In genomic region chr7:6533893-6534804, GRCh38 we compare ENCODE assay signal across 14 cellular contexts. TPM values are rescaled to one million over a fixed set of nuclear protein-coding genes. Genes with fewer than 3 reads are reported as not detected.
DNase-seq lines count a peak whose midpoint lies in the region; ATAC-seq, FAIRE-seq and TF ChIP-seq lines count a peak whose summit lies in the region.
"Had no signal": no experiment of that assay in that cellular context is flagged by ENCODE, and none has a peak within 500 bp of the region (broad histone marks: within the 10 kb centered on the region; RNA-seq: fewer than 3 reads in every experiment).

No MANE protein-coding gene starts in this region.

- peak overlapping the region; percentile 60 for H3K4me3 Mint-ChIP-seq in stimulated activated effector memory CD8-positive, alpha-beta T cell treated with anti-CD3 and anti-CD28 coated beads, Interleukin-12 subunit alpha, Interleukin-12 subunit beta, amount 100 ng/mL, for 72 hours
- H3K4me3 Mint-ChIP-seq: T-cell had no signal

- H3K9me3 ChIP-seq in GM12878 (replicated peaks; ENCODE audit: control insufficient read depth, insufficient read depth, low read length): no peaks in the 10 kb centered on the region
- H3K9me3 ChIP-seq in GM23248 (ENCODE audit: low read depth): no peaks in the 10 kb centered on the region
- H3K9me3 ChIP-seq: colonic mucosa, gastrocnemius medialis, pancreas had no signal

- SMC1A ChIA-PET in GM12878 (lab: Charles Lee; ENCODE audit: uncharacterized antibody, unreplicated experiment): no interaction called here

- H3K9me2 ChIP-seq in GM23248 (ENCODE audit: insufficient read depth): no peaks in the 10 kb centered on the region

- H3K36me3 ChIP-seq in GM12878 (ENCODE audit: control insufficient read depth in 2 of 2, insufficient read depth in 2 of 2, low read length in 1 of 2) (no peaks in the 10 kb centered on the region), GM23248 (ENCODE audit: low read depth) (no peaks in the 10 kb centered on the region)
- H3K36me3 ChIP-seq: colonic mucosa, gastrocnemius medialis, pancreas had no signal

- peak overlapping the region; percentile 46 for H3K4me2 ChIP-seq in GM12878 (ENCODE audit: control insufficient read depth, insufficient read depth)
- no peak overlapping the region for H3K4me2 ChIP-seq in GM23248 (ENCODE audit: unreplicated experiment)

- RAD21 ChIA-PET in GM12878 (lab: Charles Lee; ENCODE audit: unreplicated experiment): no interaction called here

- intact Hi-C loops in GM12878 (cut with micrococcal nuclease; ENCODE audit: unreplicated experiment): no loop called here

- H3K27me3 ChIP-seq in GM12878 (replicated peaks in 1 of 2; ENCODE audit: control insufficient read depth in 2 of 2, insufficient read depth in 2 of 2, low read length in 1 of 2) (peaks cover 2 to 3% of the 10 kb centered on the region in 2 experiments), GM23248 (replicated peaks; ENCODE audit: insufficient read depth) (peaks cover 48% of the 10 kb centered on the region)

- no peak for TF ChIP-seq EP300 in GM12878 (IDR thresholded peaks at IDR 0.05; ENCODE audit: borderline replicate concordance in 1 of 2, control insufficient read depth in 1 of 2, low read depth in 2 of 2, low read length in 2 of 2)

- 43% methylated on average over 19 of the region's 19 CpGs for WGBS in GM12878 (ENCODE audit: insufficient coverage, insufficient replicate concordance, low lambda C conversion rate, missing lambda C conversion rate)
- 54 to 55% methylated on average over 19 of the region's 19 CpGs for WGBS in GM23248 (ENCODE audit: low coverage in 1 of 2, low lambda C conversion rate in 2 of 2, missing lambda C conversion rate in 2 of 2), 2 experiments

- H3K79me2 ChIP-seq in GM12878 (ENCODE audit: control insufficient read depth, insufficient read depth, low read length) (no peaks in the 10 kb centered on the region), GM23248 (ENCODE audit: insufficient read depth) (no peaks in the 10 kb centered on the region)

- no peaks in the 10 kb centered on the region for H3K9me3 Mint-ChIP-seq in stimulated activated effector memory CD8-positive, alpha-beta T cell treated with anti-CD3 and anti-CD28 coated beads, Interleukin-12 subunit alpha, Interleukin-12 subunit beta, amount 100 ng/mL, for 72 hours
- H3K9me3 Mint-ChIP-seq: T-cell had no signal

- no peak for TF ChIP-seq POLR2A in GM12878 (IDR thresholded peaks at IDR 0.05; ENCODE audit: low read depth, low read length)

- H3K4me3 ChIP-seq in GM12878: no peak overlapping the region
- no peak overlapping the region for H3K4me3 ChIP-seq in GM23248
- H3K4me3 ChIP-seq: colonic mucosa, gastrocnemius medialis, lung, pancreas had no signal

- no peaks in the 10 kb centered on the region for H3F3A ChIP-seq in GM23248 (ENCODE audit: insufficient read depth)

- H3K27ac Mint-ChIP-seq in stimulated activated effector memory CD8-positive, alpha-beta T cell treated with anti-CD3 and anti-CD28 coated beads, Interleukin-12 subunit alpha, Interleukin-12 subunit beta, amount 100 ng/mL, for 72 hours: peak overlapping the region; percentile 72
- H3K27ac Mint-ChIP-seq: T-cell had no signal

- FAIRE-seq in GM12878 (lab: Jason Lieb, UNC): peak; percentile 59
- FAIRE-seq: pancreas had no signal

- ATAC-seq in GM12878 (peak; percentile 8; the same call in 2 of the 3 replicates), HG03469 (IDR thresholded peaks at IDR 0.05; ENCODE audit: unreplicated experiment) (no peak)
- peak; percentile 78 for ATAC-seq in stimulated activated effector memory CD8-positive, alpha-beta T cell treated with anti-CD3 and anti-CD28 coated beads, Interleukin-12 subunit alpha, Interleukin-12 subunit beta, amount 100 ng/mL, for 72 hours
- ATAC-seq: gastrocnemius medialis, pancreas, T-cell had no signal

- H2AFZ ChIP-seq in GM12878 (ENCODE audit: control insufficient read depth, low read depth, low read length): no peak overlapping the region; the same call in 1 of the 2 replicates
- no peak overlapping the region for H2AFZ ChIP-seq in GM23248

- H3K9ac ChIP-seq in GM12878 (ENCODE audit: control insufficient read depth, insufficient read depth, low read length) (no peak overlapping the region), GM23248 (no peak overlapping the region)

- POLR2A ChIA-PET in GM12878 (lab: Charles Lee): no interaction called here

- no TSS peak for BruUV-seq in GM12878 (replicated peaks; lab: Mats Ljungman, UMichigan)

- CTCF ChIA-PET in GM12878 (lab: Yijun Ruan, JAX): interaction anchor here (1.1 kb wide), 1 partner anchor 678 kb away, joined by 3 read pairs; no protein-coding TSS in a partner anchor

- H3K27ac ChIP-seq in GM12878 (ENCODE audit: control insufficient read depth, insufficient read depth) (no peak overlapping the region), GM23248 (no peak overlapping the region)
- H3K27ac ChIP-seq: colonic mucosa, gastrocnemius medialis, pancreas had no signal

- H3K36me3 Mint-ChIP-seq in stimulated activated effector memory CD8-positive, alpha-beta T cell treated with anti-CD3 and anti-CD28 coated beads, Interleukin-12 subunit alpha, Interleukin-12 subunit beta, amount 100 ng/mL, for 72 hours: no peaks in the 10 kb centered on the region
- H3K36me3 Mint-ChIP-seq: T-cell had no signal

- peaks cover 33% of the 10 kb centered on the region for H3K4me1 Mint-ChIP-seq in stimulated activated effector memory CD8-positive, alpha-beta T cell treated with anti-CD3 and anti-CD28 coated beads, Interleukin-12 subunit alpha, Interleukin-12 subunit beta, amount 100 ng/mL, for 72 hours

- H3K4me1 ChIP-seq in GM12878 (ENCODE audit: control insufficient read depth, insufficient read depth, low read length) (peaks cover 4% of the 10 kb centered on the region), GM23248 (ENCODE audit: insufficient read depth) (no peaks in the 10 kb centered on the region)
- H3K4me1 ChIP-seq: colonic mucosa had no signal

- in situ Hi-C loops in GM12878 (cut with MboI): no loop called here
- in situ Hi-C loops in GM23248 (cut with MboI): no loop called here

- H4K20me1 ChIP-seq in GM12878 (ENCODE audit: control insufficient read depth, insufficient read depth) (no peaks in the 10 kb centered on the region), GM23248 (ENCODE audit: insufficient read depth) (no peaks in the 10 kb centered on the region)

- TF ChIP-seq CTCF in GM12878 (IDR thresholded peaks at IDR 0.05 in 2 of 3, conservative IDR thresholded peaks at IDR 0.05 in 1 of 3; ENCODE audit: control insufficient read depth in 2 of 3, extremely low read depth in 1 of 3, insufficient read depth in 1 of 3, low read depth in 3 of 3, low read length in 3 of 3) (no peak), GM20000 (IDR thresholded peaks at IDR 0.05; ENCODE audit: extremely low read depth, missing control alignments) (no peak)

- DNase-seq in activated CD4-positive, alpha-beta T cell treated with anti-CD3 and anti-CD28 coated beads, Interleukin-2, amount 50 U/mL, for 48 hours: peak; percentile 58 to 68
- no peak for DNase-seq in activated CD4-positive, alpha-beta T cell treated with anti-CD3 and anti-CD28 coated beads, Interleukin-2, amount 50 U/mL, for 1 hour
- DNase-seq in KG1 (lab: John Stamatoyannopoulos, UW) (peak; percentile 53), GM12878 (ENCODE audit: low read depth, low spot score) (peak; percentile 7), GM20000 (ENCODE audit: low spot score) (no peak), GM23248 (no peak)
- peak; percentile 35 to 61 for DNase-seq in stimulated activated effector memory CD8-positive, alpha-beta T cell treated with anti-CD3 and anti-CD28 coated beads, Interleukin-12 subunit alpha, Interleukin-12 subunit beta, amount 100 ng/mL, for 72 hours (ENCODE audit: low spot score in 2 of 2)
- DNase-seq: colonic mucosa, gastrocnemius medialis, NCI-H2029, pancreas, T-cell had no signal

- no peak for TF ChIP-seq RAD21 in GM12878 (IDR thresholded peaks at IDR 0.05; ENCODE audit: insufficient read depth, low read depth, low read length)

RNA-seq across cellular contexts. Expression of gene GRID2IP, which starts 17.1 kb away (rescaled TPM):
- total RNA-seq in GM12878 (2013; cell fraction: nucleolus; rRNA removed): 0.10 TPM in 1 of 2 replicates, not detected in the other
- total RNA-seq in GM12878 (2014; rRNA removed) (0.05 TPM in 1 of 2 replicates, not detected in the other), GM12878 (2014; rRNA removed; fragmentation: Illumina TruSeq; extraction: Trizol) (not detected in 2 replicates), GM12878 (2021) (not detected in 2 replicates)
- polyA plus RNA-seq in GM12878 (2011; ENCODE audit: low read depth): not detected
- polyA plus RNA-seq in GM12878 (2011; rRNA removed) (not detected in 2 replicates), GM12878 (2014; fragmentation: Illumina TruSeq; extraction: Trizol) (not detected in 2 replicates), GM12878 (2014; fragmentation: Nextera tagmentation; extraction: Ambion mirVana) (not detected), GM12878 (2014; rRNA removed) (not detected in 2 replicates), GM12878 (2016; fragmentation: Nextera tagmentation; extraction: Ambion mirVana) (not detected), GM23248 (2016; fragmentation: Nextera tagmentation; extraction: Ambion mirVana) (not detected in 2 replicates)
- polyA plus RNA-seq in GM12878 (2011; cell fraction: cytosol; rRNA removed): not detected in 2 replicates
- polyA plus RNA-seq in GM12878 (2011; cell fraction: nucleus; rRNA removed): 0.06 and 0.10 TPM in 2 replicates
- 0.06 TPM in 1 of 2 replicates, not detected in the other for polyA plus RNA-seq in GM12878 (2012)
- not detected in 2 replicates for polyA minus RNA-seq in GM12878 (2011; rRNA and poly(A)+ RNA removed)
- not detected in 2 replicates for polyA minus RNA-seq in GM12878 (2011; cell fraction: cytosol; rRNA and poly(A)+ RNA removed)
- polyA minus RNA-seq in GM12878 (2011; cell fraction: nucleus; rRNA and poly(A)+ RNA removed): 0.12 TPM in 1 of 2 replicates, not detected in the other
- not detected in 2 replicates for total RNA-seq in GM23248 (2014; rRNA removed; shearing (Covaris generic))

RNA-seq across cellular contexts. Expression of gene ZDHHC4, which starts 43.1 kb away (rescaled TPM):
- total RNA-seq in GM12878 (2013; cell fraction: nucleolus; rRNA removed): 61.3 and 61.7 TPM in 2 replicates
- 31.1 and 36.0 TPM in 2 replicates for total RNA-seq in GM12878 (2014; rRNA removed)
- total RNA-seq in GM12878 (2014; rRNA removed; fragmentation: Illumina TruSeq; extraction: Trizol): 30.6 and 31.2 TPM in 2 replicates
- 31.8 and 34.0 TPM in 2 replicates for total RNA-seq in GM12878 (2021)
- polyA plus RNA-seq in GM12878 (2011; ENCODE audit: low read depth): 40.0 TPM
- 63.2 and 74.3 TPM in 2 replicates for polyA plus RNA-seq in GM12878 (2011; rRNA removed)
- polyA plus RNA-seq in GM12878 (2011; cell fraction: cytosol; rRNA removed): 82.6 and 102 TPM in 2 replicates
- polyA plus RNA-seq in GM12878 (2011; cell fraction: nucleus; rRNA removed): 80.2 and 96.9 TPM in 2 replicates
- polyA plus RNA-seq in GM12878 (2012): 41.3 and 42.0 TPM in 2 replicates
- 25.5 and 35.6 TPM in 2 replicates for polyA plus RNA-seq in GM12878 (2014; fragmentation: Illumina TruSeq; extraction: Trizol)
- polyA plus RNA-seq in GM12878 (2014; fragmentation: Nextera tagmentation; extraction: Ambion mirVana): 10 to 100 TPM; 34.5 to 37.9 TPM
- 31.1 and 35.6 TPM in 2 replicates for polyA plus RNA-seq in GM12878 (2014; rRNA removed)
- polyA plus RNA-seq in GM12878 (2016; fragmentation: Nextera tagmentation; extraction: Ambion mirVana): 10 to 100 TPM; 38.4 to 43.1 TPM
- polyA minus RNA-seq in GM12878 (2011; rRNA and poly(A)+ RNA removed): 122 and 141 TPM in 2 replicates
- polyA minus RNA-seq in GM12878 (2011; cell fraction: cytosol; rRNA and poly(A)+ RNA removed): 17.1 and 17.8 TPM in 2 replicates
- polyA minus RNA-seq in GM12878 (2011; cell fraction: nucleus; rRNA and poly(A)+ RNA removed): 35.7 and 46.0 TPM in 2 replicates
- 52.5 and 55.4 TPM in 2 replicates for total RNA-seq in GM23248 (2014; rRNA removed; shearing (Covaris generic))
- polyA plus RNA-seq in GM23248 (2016; fragmentation: Nextera tagmentation; extraction: Ambion mirVana): 68.8 and 72.6 TPM in 2 replicates

RNA-seq across cellular contexts. Expression of gene KDELR2, which starts 50.2 kb away (rescaled TPM):
- 31.9 and 40.4 TPM in 2 replicates for total RNA-seq in GM12878 (2013; cell fraction: nucleolus; rRNA removed)
- 67.1 and 81.3 TPM in 2 replicates for total RNA-seq in GM12878 (2014; rRNA removed)
- 37.4 and 41.7 TPM in 2 replicates for total RNA-seq in GM12878 (2014; rRNA removed; fragmentation: Illumina TruSeq; extraction: Trizol)
- 64.7 and 70.9 TPM in 2 replicates for total RNA-seq in GM12878 (2021)
- polyA plus RNA-seq in GM12878 (2011; ENCODE audit: low read depth): 52.4 TPM
- polyA plus RNA-seq in GM12878 (2011; rRNA removed): 58.8 and 67.5 TPM in 2 replicates
- 33.7 and 39.2 TPM in 2 replicates for polyA plus RNA-seq in GM12878 (2011; cell fraction: cytosol; rRNA removed)
- 22.9 and 24.4 TPM in 2 replicates for polyA plus RNA-seq in GM12878 (2011; cell fraction: nucleus; rRNA removed)
- polyA plus RNA-seq in GM12878 (2012): 56.2 and 70.0 TPM in 2 replicates
- polyA plus RNA-seq in GM12878 (2014; fragmentation: Illumina TruSeq; extraction: Trizol): 40.4 and 54.3 TPM in 2 replicates
- 10 to 100 TPM; 16.0 to 29.2 TPM for polyA plus RNA-seq in GM12878 (2014; fragmentation: Nextera tagmentation; extraction: Ambion mirVana)
- polyA plus RNA-seq in GM12878 (2014; rRNA removed): 43.2 and 45.0 TPM in 2 replicates
- 100 to 1,000 TPM; 155 to 187 TPM for polyA plus RNA-seq in GM12878 (2016; fragmentation: Nextera tagmentation; extraction: Ambion mirVana)
- polyA minus RNA-seq in GM12878 (2011; rRNA and poly(A)+ RNA removed): 32.8 and 33.5 TPM in 2 replicates
- 10.4 and 16.2 TPM in 2 replicates for polyA minus RNA-seq in GM12878 (2011; cell fraction: cytosol; rRNA and poly(A)+ RNA removed)
- 7.0 and 10.2 TPM in 2 replicates for polyA minus RNA-seq in GM12878 (2011; cell fraction: nucleus; rRNA and poly(A)+ RNA removed)
- 275 and 319 TPM in 2 replicates for total RNA-seq in GM23248 (2014; rRNA removed; shearing (Covaris generic))
- polyA plus RNA-seq in GM23248 (2016; fragmentation: Nextera tagmentation; extraction: Ambion mirVana): 686 and 702 TPM in 2 replicates

RNA-seq across cellular contexts. Expression of gene INTS15, which starts 55.7 kb away (rescaled TPM):
- total RNA-seq in GM12878 (2013; cell fraction: nucleolus; rRNA removed): 29.3 and 43.0 TPM in 2 replicates
- 25.4 and 28.9 TPM in 2 replicates for total RNA-seq in GM12878 (2014; rRNA removed)
- 11.2 and 11.4 TPM in 2 replicates for total RNA-seq in GM12878 (2014; rRNA removed; fragmentation: Illumina TruSeq; extraction: Trizol)
- total RNA-seq in GM12878 (2021): 25.4 and 28.2 TPM in 2 replicates
- polyA plus RNA-seq in GM12878 (2011; ENCODE audit: low read depth): 5.8 TPM
- polyA plus RNA-seq in GM12878 (2011; rRNA removed): 13.2 and 18.5 TPM in 2 replicates
- 28.0 and 32.3 TPM in 2 replicates for polyA plus RNA-seq in GM12878 (2011; cell fraction: cytosol; rRNA removed)
- polyA plus RNA-seq in GM12878 (2011; cell fraction: nucleus; rRNA removed): 34.2 and 49.2 TPM in 2 replicates
- 13.2 and 20.1 TPM in 2 replicates for polyA plus RNA-seq in GM12878 (2012)
- 25.3 and 27.2 TPM in 2 replicates for polyA plus RNA-seq in GM12878 (2014; fragmentation: Illumina TruSeq; extraction: Trizol)
- 1 to 10 TPM in 1 of 2 experiments, under 1 TPM in 1; 0.89 to 2.4 TPM for polyA plus RNA-seq in GM12878 (2014; fragmentation: Nextera tagmentation; extraction: Ambion mirVana)
- polyA plus RNA-seq in GM12878 (2014; rRNA removed): 26.9 and 28.1 TPM in 2 replicates
- polyA plus RNA-seq in GM12878 (2016; fragmentation: Nextera tagmentation; extraction: Ambion mirVana): 10 to 100 TPM; 14.9 to 15.1 TPM
- polyA minus RNA-seq in GM12878 (2011; rRNA and poly(A)+ RNA removed): 8.1 and 22.3 TPM in 2 replicates
- 8.2 and 10.6 TPM in 2 replicates for polyA minus RNA-seq in GM12878 (2011; cell fraction: cytosol; rRNA and poly(A)+ RNA removed)
- polyA minus RNA-seq in GM12878 (2011; cell fraction: nucleus; rRNA and poly(A)+ RNA removed): 10.9 and 11.7 TPM in 2 replicates
- total RNA-seq in GM23248 (2014; rRNA removed; shearing (Covaris generic)): 14.4 and 17.9 TPM in 2 replicates
- 11.1 and 11.3 TPM in 2 replicates for polyA plus RNA-seq in GM23248 (2016; fragmentation: Nextera tagmentation; extraction: Ambion mirVana)

Comparison
In these comparisons a context has a peak if more than half of its experiments do, and no peak if none do; other contexts are left out.
1. DNase-seq: peak in activated CD4-positive, alpha-beta T cell treated with anti-CD3 and anti-CD28 coated beads, Interleukin-2, amount 50 U/mL, for 48 hours (2 of 2), KG1 (single experiment), GM12878 (single experiment) and stimulated activated effector memory CD8-positive, alpha-beta T cell treated with anti-CD3 and anti-CD28 coated beads, Interleukin-12 subunit alpha, Interleukin-12 subunit beta, amount 100 ng/mL, for 72 hours (2 of 2); none in activated CD4-positive, alpha-beta T cell treated with anti-CD3 and anti-CD28 coated beads, Interleukin-2, amount 50 U/mL, for 1 hour (single experiment), GM20000 (single experiment) and GM23248 (single experiment).